In the genomic region with DNA sequence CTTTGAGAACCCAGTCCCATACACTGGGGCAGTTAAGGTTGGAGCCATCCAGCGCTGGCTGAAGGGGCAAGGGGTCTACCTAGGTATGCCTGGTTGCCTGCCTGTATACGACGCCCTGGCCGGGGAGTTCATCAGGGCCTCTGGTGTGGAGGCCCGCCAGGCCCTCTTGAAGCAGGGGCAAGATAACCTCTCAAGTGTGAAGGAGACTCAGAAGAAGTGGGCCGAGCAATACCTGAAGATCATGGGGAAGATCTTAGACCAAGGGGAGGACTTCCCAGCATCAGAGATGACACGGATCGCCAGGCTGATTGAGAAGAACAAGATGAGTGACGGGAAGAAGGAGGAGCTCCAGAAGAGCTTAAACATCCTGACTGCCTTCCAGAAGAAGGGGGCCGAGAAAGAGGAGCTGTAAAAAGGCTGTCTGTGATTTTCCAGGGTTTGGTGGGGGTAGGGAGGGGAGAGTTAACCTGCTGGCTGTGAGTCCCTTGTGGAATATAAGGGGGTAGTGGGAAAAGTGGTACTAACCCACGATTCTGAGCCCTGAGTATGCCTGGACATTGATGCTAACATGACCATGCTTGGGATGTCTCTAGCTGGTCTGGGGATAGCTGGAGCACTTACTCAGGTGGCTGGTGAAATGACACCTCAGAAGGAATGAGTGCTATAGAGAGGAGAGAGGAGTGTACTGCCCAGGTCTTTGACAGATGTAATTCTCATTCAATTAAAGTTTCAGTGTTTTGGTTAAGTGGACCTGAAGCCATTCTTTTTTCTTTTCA, we compare ENCODE assay signal across 15 cellular contexts. TPM values are rescaled to one million over a fixed set of nuclear protein-coding genes. Genes with fewer than 3 reads are reported as not detected.
DNase-seq lines count a peak whose midpoint lies in the region; ATAC-seq lines count a peak whose summit lies in the region.
"Had no signal": no experiment of that assay in that cellular context is flagged by ENCODE, and none has a peak within 500 bp of the region (broad histone marks: within the 10 kb centered on the region; RNA-seq: fewer than 3 reads in every experiment).

No MANE protein-coding gene starts in this region.

- no peak overlapping the region for H3K9ac ChIP-seq in SK-N-MC (ENCODE audit: insufficient read length)
- H3K9ac ChIP-seq: BLaER1 treated with 17β-estradiol and CSF1 and Interleukin-3, amounts not matched to agents 10 nM and 100 nM had no signal

- H3K27ac Mint-ChIP-seq in stimulated activated naive CD8-positive, alpha-beta T cell treated with anti-CD3 and anti-CD28 coated beads, Interleukin-15, Interleukin-2, amounts not matched to agents 100 ng/mL and 50 ng/mL, for 24 hours, result peak overlapping the region; percentile 46
- H3K27ac Mint-ChIP-seq in immature natural killer cell, result peak overlapping the region in 4 of 6 donors; percentile 14 to 76 (median 56)

- peaks cover 60% of the 10 kb centered on the region for H3K36me3 Mint-ChIP-seq in stimulated activated naive CD8-positive, alpha-beta T cell treated with anti-CD3 and anti-CD28 coated beads, Interleukin-15, Interleukin-2, amounts not matched to agents 100 ng/mL and 50 ng/mL, for 24 hours (ENCODE audit: low read depth)
- H3K36me3 Mint-ChIP-seq in immature natural killer cell, result peaks cover 8 to 21% (median 8%) of the 10 kb centered on the region in 3 donors

- peaks cover 70% of the 10 kb centered on the region for H3K36me3 ChIP-seq in SK-N-MC (ENCODE audit: insufficient read depth, low read length)

- H3K9me3 ChIP-seq in SK-N-MC (ENCODE audit: low read depth, low read length), result no peaks in the 10 kb centered on the region
- H3K9me3 ChIP-seq: BLaER1 treated with 17β-estradiol and CSF1 and Interleukin-3, amounts not matched to agents 10 nM and 100 nM; colonic mucosa; heart right ventricle; SJCRH30; testis had no signal

- no peak overlapping the region for H3K4me3 ChIP-seq in SK-N-MC
- H3K4me3 ChIP-seq: BLaER1 treated with 17β-estradiol and CSF1 and Interleukin-3, amounts not matched to agents 10 nM and 100 nM; colonic mucosa; heart right ventricle; SJCRH30; testis had no signal

- peak overlapping the region; percentile 30; the same call in 1 of the 2 replicates for H3K27ac ChIP-seq in SK-N-MC
- H3K27ac ChIP-seq: BLaER1 treated with 17β-estradiol and CSF1 and Interleukin-3, amounts not matched to agents 10 nM and 100 nM; colonic mucosa; heart right ventricle; SJCRH30; testis had no signal

- no peaks in the 10 kb centered on the region for H3K9me3 Mint-ChIP-seq in stimulated activated naive CD8-positive, alpha-beta T cell treated with anti-CD3 and anti-CD28 coated beads, Interleukin-15, Interleukin-2, amounts not matched to agents 100 ng/mL and 50 ng/mL, for 24 hours
- no peaks in the 10 kb centered on the region for H3K9me3 Mint-ChIP-seq in immature natural killer cell

- no peak overlapping the region for H3K4me3 Mint-ChIP-seq in stimulated activated naive CD8-positive, alpha-beta T cell treated with anti-CD3 and anti-CD28 coated beads, Interleukin-15, Interleukin-2, amounts not matched to agents 100 ng/mL and 50 ng/mL, for 24 hours
- no peak overlapping the region for H3K4me3 Mint-ChIP-seq in immature natural killer cell

- H3K27me3 Mint-ChIP-seq in stimulated activated naive CD8-positive, alpha-beta T cell treated with anti-CD3 and anti-CD28 coated beads, Interleukin-15, Interleukin-2, amounts not matched to agents 100 ng/mL and 50 ng/mL, for 24 hours, result no peaks in the 10 kb centered on the region
- peaks cover 0 to 2% (median 2%) of the 10 kb centered on the region in 3 donors for H3K27me3 Mint-ChIP-seq in immature natural killer cell (ENCODE audit: low read depth in 3 of 3)

- ATAC-seq in stimulated activated naive CD8-positive, alpha-beta T cell treated with anti-CD3 and anti-CD28 coated beads, Interleukin-15, Interleukin-2, amounts not matched to agents 100 U/mL and 50 U/mL, for 24 hours, result no peak
- ATAC-seq in HG03571 (IDR thresholded peaks at IDR 0.05; ENCODE audit: unreplicated experiment), result no peak

- no peak for DNase-seq in stimulated activated naive CD8-positive, alpha-beta T cell treated with anti-CD3 and anti-CD28 coated beads, Interleukin-15, Interleukin-2, amounts not matched to agents 100 U/mL and 50 U/mL, for 24 hours
- no peak for DNase-seq in SK-N-MC (ENCODE audit: low read depth, low spot score)
- DNase-seq in immature natural killer cell, result no peak
- no peak for DNase-seq in nucleus accumbens (lab: John Stamatoyannopoulos, UW)
- no peak for DNase-seq in KG1 (lab: John Stamatoyannopoulos, UW)
- DNase-seq in Ammon's horn (ENCODE audit: low spot score), result no peak
- DNase-seq: aorta, colonic mucosa, heart right ventricle, NCI-H2171 treated with DMSO at 0.1 percent for 48 hours, SJCRH30, testis had no signal

- peaks cover 51% of the 10 kb centered on the region for H3K4me1 Mint-ChIP-seq in stimulated activated naive CD8-positive, alpha-beta T cell treated with anti-CD3 and anti-CD28 coated beads, Interleukin-15, Interleukin-2, amounts not matched to agents 100 ng/mL and 50 ng/mL, for 24 hours (ENCODE audit: low read depth)
- H3K4me1 Mint-ChIP-seq in immature natural killer cell, result peaks cover 20 to 31% of the 10 kb centered on the region in 2 donors

RNA-seq across cellular contexts. Expression of gene ERP29, which starts 9.2 kb away (rescaled TPM):
- 100 to 1,000 TPM; 106 to 137 (median 119) TPM for polyA plus RNA-seq in immature natural killer cell

RNA-seq across cellular contexts. Expression of gene TMEM116, which starts 9.5 kb away (rescaled TPM):
- polyA plus RNA-seq in immature natural killer cell, result 10 to 100 TPM; 11.2 to 15.1 (median 11.8) TPM
